Comparison of ENCODE assay signal across 8 cellular contexts in the genomic region with DNA sequence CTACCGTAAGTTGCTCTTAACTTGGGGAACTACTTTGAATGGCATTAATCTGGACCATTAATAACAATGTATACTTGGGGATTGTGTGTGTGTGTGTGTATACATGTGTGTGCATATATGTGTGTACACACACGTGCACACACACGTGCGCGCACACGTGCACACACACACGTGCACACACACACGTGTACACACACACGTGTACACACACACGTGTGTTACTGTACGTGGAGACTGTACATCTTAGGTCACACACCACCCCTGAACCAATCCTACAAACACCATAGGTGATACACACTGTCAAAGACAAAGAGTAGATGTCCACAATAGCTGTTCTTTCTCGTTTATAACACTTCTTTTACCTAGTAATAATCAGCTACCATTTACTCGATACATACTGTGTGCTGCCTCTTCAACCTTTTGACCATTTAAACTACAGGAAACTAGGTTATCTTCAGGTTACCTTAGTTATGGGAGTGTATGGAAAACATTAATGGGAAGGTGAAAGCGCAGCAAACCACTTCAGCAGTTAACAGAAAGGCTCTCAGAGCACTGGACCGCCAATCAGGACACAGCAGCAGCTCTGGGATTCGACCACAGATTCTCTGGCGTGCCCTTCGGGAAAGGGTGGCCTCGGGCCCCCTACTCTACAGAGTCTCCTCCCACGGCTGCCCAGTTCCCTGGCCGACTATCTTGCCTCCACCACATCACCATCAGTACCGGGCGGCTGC. TPM values are rescaled to one million over a fixed set of nuclear protein-coding genes. Genes with fewer than 3 reads are reported as not detected.
DNase-seq lines count a peak whose midpoint lies in the region; ATAC-seq and TF ChIP-seq lines count a peak whose summit lies in the region.

No MANE protein-coding gene starts in this region.

- no peaks in the 10 kb centered on the region for H3F3A ChIP-seq in GM23338 (replicated peaks; ENCODE audit: low read depth)

- no peak; the same call in 2 of the 3 replicates for ATAC-seq in GM23338
- ATAC-seq in activated B cell treated with CpG ODN at 0.5 μM for 24 hours (ENCODE audit: low read depth): no peak
- ATAC-seq in stimulated activated memory B cell treated with anti-CD40 and anti-IgM and Interleukin-4, amounts not matched to agents 10 μg/mL and 1 μg/mL and 100 μg/mL, for 72 hours: no peak
- no peak for ATAC-seq in GM18858 (IDR thresholded peaks at IDR 0.05; ENCODE audit: unreplicated experiment)

- H2AFZ ChIP-seq in ACC112 (ENCODE audit: low read length, unreplicated experiment) (peak overlapping the region; percentile 97), GM23338 (peak overlapping the region; percentile 23)

- no peaks in the 10 kb centered on the region for H3K27me3 ChIP-seq in ACC112 (ENCODE audit: insufficient read depth, low read length)
- H3K27me3 ChIP-seq in GM23338 (ENCODE audit: insufficient read depth): no peaks in the 10 kb centered on the region

- H3K79me2 ChIP-seq in ACC112 (ENCODE audit: control insufficient read depth, insufficient read depth, low read length, unreplicated experiment): peaks cover 19% of the 10 kb centered on the region
- peaks cover 22% of the 10 kb centered on the region for H3K79me2 ChIP-seq in GM23338 (replicated peaks; ENCODE audit: insufficient read depth)

- H3K9me3 Mint-ChIP-seq in GM23338 (no peaks in the 10 kb centered on the region), activated B cell treated with CpG ODN at 0.5 μM for 24 hours (no peaks in the 10 kb centered on the region)
- H3K9me3 Mint-ChIP-seq in stimulated activated memory B cell treated with anti-CD40 and anti-IgM and Interleukin-4, amounts not matched to agents 10 μg/mL and 1 μg/mL and 100 μg/mL, for 72 hours: no peaks in the 10 kb centered on the region

- intact Hi-C loops in activated B cell treated with CpG ODN at 0.5 μM for 24 hours (cut with micrococcal nuclease): loop anchor here (2.0 to 5.0 kb wide), 2 partner anchors 339 to 1164 kb away; partner anchors contain the start of genes CCDC138, SEPTIN10 and SOWAHC

- H3K4me3 ChIP-seq in ACC112 (ENCODE audit: low read depth, low read length): peak overlapping the region; percentile 95
- H3K4me3 ChIP-seq in GM23338: peak overlapping the region; percentile 97
- H3K4me3 ChIP-seq in iPS-11a (ENCODE audit: low read depth, low read length): peak overlapping the region; percentile 91

- DNase-seq in GM23338 (ENCODE audit: low spot score) (no peak), activated B cell treated with CpG ODN at 0.5 μM for 24 hours (no peak), DMS153 (lab: John Stamatoyannopoulos, UW) (no peak), GOT3 (lab: John Stamatoyannopoulos, UW) (no peak)

- CTCF ChIA-PET in activated B cell treated with CpG ODN at 0.5 μM for 24 hours (lab: Charles Lee): interaction anchor here (0.7 to 1.7 kb wide), 4 partner anchors 86 to 188 kb away, joined by 3 to 4 read pairs (median 3); partner anchors contain the start of gene LIMS1

- H3K4me2 ChIP-seq in GM23338: peak overlapping the region; percentile 95

- peaks cover 14% of the 10 kb centered on the region for H3K4me1 ChIP-seq in ACC112 (ENCODE audit: control insufficient read depth, insufficient read depth, low read length, unreplicated experiment)
- H3K4me1 ChIP-seq in GM23338 (ENCODE audit: insufficient read depth): peaks cover 12% of the 10 kb centered on the region

- H3K27ac ChIP-seq in ACC112 (ENCODE audit: low read depth, low read length) (peak overlapping the region; percentile 71; the same call in 1 of the 2 replicates), GM23338 (ENCODE audit: low read depth) (peak overlapping the region; percentile 93)

- peak overlapping the region; percentile 93 for H3K4me3 Mint-ChIP-seq in GM23338
- peak overlapping the region; percentile 98 for H3K4me3 Mint-ChIP-seq in activated B cell treated with CpG ODN at 0.5 μM for 24 hours
- H3K4me3 Mint-ChIP-seq in stimulated activated memory B cell treated with anti-CD40 and anti-IgM and Interleukin-4, amounts not matched to agents 10 μg/mL and 1 μg/mL and 100 μg/mL, for 72 hours: peak overlapping the region; percentile 96

- no peaks in the 10 kb centered on the region; the same call in 1 of the 2 replicates for H3K9me2 ChIP-seq in GM23338 (ENCODE audit: insufficient read depth)

- H3K27me3 Mint-ChIP-seq in GM23338 (ENCODE audit: insufficient read depth, low read depth, poor library complexity) (peaks cover 3% of the 10 kb centered on the region), activated B cell treated with CpG ODN at 0.5 μM for 24 hours (no peaks in the 10 kb centered on the region)
- no peaks in the 10 kb centered on the region for H3K27me3 Mint-ChIP-seq in stimulated activated memory B cell treated with anti-CD40 and anti-IgM and Interleukin-4, amounts not matched to agents 10 μg/mL and 1 μg/mL and 100 μg/mL, for 72 hours

- no peak for TF ChIP-seq CTCF in GM23338 (conservative IDR thresholded peaks at IDR 0.05; ENCODE audit: low read depth in 2 of 2)
- TF ChIP-seq CTCF in activated B cell treated with CpG ODN at 0.5 μM for 24 hours (IDR thresholded peaks at IDR 0.05): no peak

- H3K4me1 Mint-ChIP-seq in GM23338 (peaks cover 9% of the 10 kb centered on the region), activated B cell treated with CpG ODN at 0.5 μM for 24 hours (peaks cover 49% of the 10 kb centered on the region)
- peaks cover 27% of the 10 kb centered on the region for H3K4me1 Mint-ChIP-seq in stimulated activated memory B cell treated with anti-CD40 and anti-IgM and Interleukin-4, amounts not matched to agents 10 μg/mL and 1 μg/mL and 100 μg/mL, for 72 hours

- H3K36me3 ChIP-seq in ACC112 (ENCODE audit: insufficient read depth, low read length) (peaks cover 11% of the 10 kb centered on the region), GM23338 (ENCODE audit: insufficient read depth) (peaks cover 17% of the 10 kb centered on the region; the same call in 1 of the 2 replicates)

- H3K27ac Mint-ChIP-seq in GM23338 (peak overlapping the region; percentile 93), activated B cell treated with CpG ODN at 0.5 μM for 24 hours (peak overlapping the region; percentile 96)
- H3K27ac Mint-ChIP-seq in stimulated activated memory B cell treated with anti-CD40 and anti-IgM and Interleukin-4, amounts not matched to agents 10 μg/mL and 1 μg/mL and 100 μg/mL, for 72 hours: peak overlapping the region; percentile 91

- H3K36me3 Mint-ChIP-seq in GM23338 (ENCODE audit: low read depth): peaks cover 18% of the 10 kb centered on the region
- H3K36me3 Mint-ChIP-seq in activated B cell treated with CpG ODN at 0.5 μM for 24 hours (ENCODE audit: low read depth): peaks cover 29% of the 10 kb centered on the region
- H3K36me3 Mint-ChIP-seq in stimulated activated memory B cell treated with anti-CD40 and anti-IgM and Interleukin-4, amounts not matched to agents 10 μg/mL and 1 μg/mL and 100 μg/mL, for 72 hours: peaks cover 14% of the 10 kb centered on the region

- H4K20me1 ChIP-seq in GM23338 (replicated peaks; ENCODE audit: insufficient read depth): peaks cover 8% of the 10 kb centered on the region; the same call in 1 of the 2 replicates

- POLR2A ChIA-PET in activated B cell treated with CpG ODN at 0.5 μM for 24 hours (lab: Charles Lee): interaction anchor here (0.6 to 4.3 kb wide), 7 partner anchors 86 to 271 kb away, joined by 3 to 40 read pairs (median 3); partner anchors contain the start of genes LIMS1 and RANBP2

TF ChIP-seq in GM23338, 12 proteins besides CTCF, POLR2A, EP300 and RAD21 (continues in another document):
- TF ChIP-seq EZH2 (IDR thresholded peaks at IDR 0.05; ENCODE audit: low read depth, unreplicated experiment) (no peak), REST (IDR thresholded peaks at IDR 0.05; ENCODE audit: unreplicated experiment) (no peak), NANOG (IDR thresholded peaks at IDR 0.05; ENCODE audit: borderline replicate concordance) (no peak), ZNF331 (CRISPR knock-in tag; IDR thresholded peaks at IDR 0.05; ENCODE audit: low read depth) (no peak), JUNB (IDR thresholded peaks at IDR 0.05; ENCODE audit: unreplicated experiment) (no peak), STAT1 (IDR thresholded peaks at IDR 0.05; ENCODE audit: unreplicated experiment) (no peak), POLR2AphosphoS5 (IDR thresholded peaks at IDR 0.05; ENCODE audit: low read depth) (no peak)

RNA-seq across cellular contexts. Expression of gene GCC2, which starts 0.9 kb away (rescaled TPM):
- 36.2 and 43.4 TPM in 2 replicates for total RNA-seq in GM23338 (2014; rRNA removed; shearing (Covaris generic))
- 122 and 172 TPM in 2 replicates for polyA plus RNA-seq in GM23338 (2016; fragmentation: Nextera tagmentation; extraction: Ambion mirVana)
- total RNA-seq in activated B cell treated with CpG ODN at 0.5 μM for 24 hours: 44.0 and 53.8 TPM in 2 replicates
